ENCODE assay signal across 9 cellular contexts in genomic region chr4:69025191-69025998, GRCh38.
A peak's percentile ranks its signal among the peaks of the same experiment; 100 is the strongest.
DNase-seq lines count a peak whose midpoint lies in the region; ATAC-seq, FAIRE-seq and TF ChIP-seq lines count a peak whose summit lies in the region.
"Had no signal": no experiment of that assay in that cellular context is flagged by ENCODE, and none has a peak within 500 bp of the region (broad histone marks: within the 10 kb centered on the region; RNA-seq: fewer than 3 reads in every experiment).

No MANE protein-coding gene starts in this region.

- peak; percentile 27; the same call in 1 of the 2 replicates for TF ChIP-seq CTCF in WI38 (IDR thresholded peaks at IDR 0.05; ENCODE audit: low read depth, low read length)
- TF ChIP-seq CTCF in pancreas (IDR thresholded peaks at IDR 0.05), result peak in 1 of 4 donors; percentile 22
- TF ChIP-seq CTCF in heart left ventricle (IDR thresholded peaks at IDR 0.05), result no peak

- 52 to 55% methylated on average over 4 of the region's 4 CpGs for WGBS in pancreas, 2 donors
- WGBS in heart left ventricle, 4 donors, result 46 to 62% (median 57%) methylated on average over 4 of the region's 4 CpGs

- TF ChIP-seq POLR2A in heart left ventricle (IDR thresholded peaks at IDR 0.05), result no peak

- H3K4me1 ChIP-seq in pancreas (peaks cover 0 to 6% (median 0%) of the 10 kb centered on the region in 3 donors), heart left ventricle (no peaks in the 10 kb centered on the region)
- H3K4me1 ChIP-seq: SJSA1 had no signal

- H3K27me3 ChIP-seq in pancreas (no peaks in the 10 kb centered on the region), heart left ventricle (no peaks in the 10 kb centered on the region), MG63 (no peaks in the 10 kb centered on the region)
- H3K27me3 ChIP-seq: SJSA1 had no signal

- H3K27ac ChIP-seq in pancreas (no peak overlapping the region), heart left ventricle (no peak overlapping the region)
- H3K27ac ChIP-seq: SJSA1 had no signal

- intact Hi-C loops in pancreas (cut with DNase I), result no loop called here
- intact Hi-C loops in heart left ventricle (cut with DNase I), result no loop called here

- H3K9me3 ChIP-seq in pancreas, result no peaks in the 10 kb centered on the region
- no peaks in the 10 kb centered on the region for H3K9me3 ChIP-seq in heart left ventricle
- no peaks in the 10 kb centered on the region for H3K9me3 ChIP-seq in MG63
- H3K9me3 ChIP-seq: SJSA1 had no signal

- FAIRE-seq in pancreas (lab: Jason Lieb, UNC), result no peak

- H3K36me3 ChIP-seq in pancreas, result no peaks in the 10 kb centered on the region
- no peaks in the 10 kb centered on the region for H3K36me3 ChIP-seq in heart left ventricle
- H3K36me3 ChIP-seq in MG63, result no peaks in the 10 kb centered on the region
- H3K36me3 ChIP-seq: SJSA1 had no signal

- H3K4me3 ChIP-seq in WI38 (ENCODE audit: low read depth, low read length), result no peak overlapping the region
- no peak overlapping the region for H3K4me3 ChIP-seq in pancreas
- no peak overlapping the region for H3K4me3 ChIP-seq in heart left ventricle
- H3K4me3 ChIP-seq in MG63, result no peak overlapping the region
- H3K4me3 ChIP-seq: SJSA1 had no signal

- ATAC-seq in GM19035 (IDR thresholded peaks at IDR 0.05; ENCODE audit: unreplicated experiment), result peak; percentile 81
- peak; percentile 85 for ATAC-seq in HG03039 (IDR thresholded peaks at IDR 0.05; ENCODE audit: unreplicated experiment)
- ATAC-seq in pancreas, result peak; percentile 74 to 97 (median 91)
- no peak for ATAC-seq in heart left ventricle

- DNase-seq in pancreas (peak in 4 of 6 donors; percentile 17 to 46 (median 26)), heart left ventricle (no peak), NCI-H345 treated with DMSO at 0.1 percent for 48 hours (lab: John Stamatoyannopoulos, UW; ENCODE audit: unreplicated experiment) (no peak), MG63 (no peak), middle frontal gyrus (ENCODE audit: extremely low spot score, low spot score) (no peak)

Comparison
In these comparisons a context has a peak if more than half of its experiments do, and no peak if none do; other contexts are left out.
1. ATAC-seq: peak in GM19035 (single experiment), HG03039 (single experiment) and pancreas (4 of 4); none in heart left ventricle (0 of 4).
2. DNase-seq: peak in pancreas (4 of 6); none in heart left ventricle (0 of 5), NCI-H345 treated with DMSO at 0.1 percent for 48 hours (single experiment), MG63 (single experiment) and middle frontal gyrus (single experiment).